In genomic region chr11:79437981-79438630, GRCh38 we compare ENCODE assay signal across 8 cellular contexts. TPM values are rescaled to one million over a fixed set of nuclear protein-coding genes. Genes with fewer than 3 reads are reported as not detected.
DNase-seq lines count a peak whose midpoint lies in the region; ATAC-seq, FAIRE-seq and TF ChIP-seq lines count a peak whose summit lies in the region.

No MANE protein-coding gene starts in this region.

- no peaks in the 10 kb centered on the region for H4K20me1 ChIP-seq in GM23248 (ENCODE audit: insufficient read depth)

- H3K9me3 Mint-ChIP-seq in progenitor cell of endocrine pancreas (ENCODE audit: low read depth), result no peaks in the 10 kb centered on the region

- H3K4me1 Mint-ChIP-seq in progenitor cell of endocrine pancreas (ENCODE audit: low read depth), result peaks cover 53% of the 10 kb centered on the region

- no peaks in the 10 kb centered on the region for H3K79me2 ChIP-seq in GM23248 (ENCODE audit: insufficient read depth)

- in situ Hi-C loops in GM23248 (cut with MboI), result no loop called here

- DNase-seq in GM23248 (peak; percentile 38), RPMI7951 (ENCODE audit: low read depth) (peak; percentile 72), fibroblast of peridontal ligament (ENCODE audit: extremely low read depth) (peak; percentile 53), progenitor cell of endocrine pancreas (ENCODE audit: low spot score, unreplicated experiment) (no peak), D721Med (ENCODE audit: insufficient read length, low spot score) (no peak), OCI-M1 (lab: John Stamatoyannopoulos, UW) (no peak), NCI-H128 (lab: John Stamatoyannopoulos, UW; ENCODE audit: unreplicated experiment) (no peak)

- H3K27ac Mint-ChIP-seq in progenitor cell of endocrine pancreas, result peak overlapping the region; percentile 96

- no peak overlapping the region for H3K9ac ChIP-seq in GM23248

- peak overlapping the region; percentile 86 for H3K4me2 ChIP-seq in GM23248 (ENCODE audit: unreplicated experiment)

- peak overlapping the region; percentile 74 for H2AFZ ChIP-seq in GM23248

- FAIRE-seq in D721Med (lab: Jason Lieb, UNC), result no peak

- H3K4me3 ChIP-seq in GM23248, result peak overlapping the region; percentile 69

- WGBS in GM23248 (ENCODE audit: low coverage in 1 of 2, low lambda C conversion rate in 2 of 2, missing lambda C conversion rate in 2 of 2), 2 experiments, result 3 to 4% methylated on average over 31 of the region's 31 CpGs

- no peaks in the 10 kb centered on the region for H3K36me3 ChIP-seq in GM23248 (ENCODE audit: low read depth)

- no peaks in the 10 kb centered on the region for H3K9me3 ChIP-seq in GM23248 (ENCODE audit: low read depth)

- peaks cover 16% of the 10 kb centered on the region for H3K27me3 Mint-ChIP-seq in progenitor cell of endocrine pancreas

- H3K36me3 Mint-ChIP-seq in progenitor cell of endocrine pancreas (ENCODE audit: insufficient read depth), result no peaks in the 10 kb centered on the region

- H3K9me2 ChIP-seq in GM23248 (ENCODE audit: insufficient read depth), result no peaks in the 10 kb centered on the region

- ATAC-seq in HG02571 (IDR thresholded peaks at IDR 0.05; ENCODE audit: unreplicated experiment), result no peak

- no peaks in the 10 kb centered on the region; the same call in 1 of the 2 replicates for H3K4me1 ChIP-seq in GM23248 (ENCODE audit: insufficient read depth)

- H3F3A ChIP-seq in GM23248 (ENCODE audit: insufficient read depth), result no peaks in the 10 kb centered on the region

- H3K4me3 Mint-ChIP-seq in progenitor cell of endocrine pancreas (ENCODE audit: low read depth), result peak overlapping the region; percentile 87

- TF ChIP-seq CTCF in progenitor cell of endocrine pancreas (IDR thresholded peaks at IDR 0.05; ENCODE audit: unreplicated experiment) (no peak), D721Med (IDR thresholded peaks at IDR 0.05; ENCODE audit: insufficient read depth, missing control alignments) (no peak)

- peaks cover 62% of the 10 kb centered on the region for H3K27me3 ChIP-seq in GM23248 (replicated peaks; ENCODE audit: insufficient read depth)

- no peak overlapping the region for H3K27ac ChIP-seq in GM23248

RNA-seq across cellular contexts. Expression of gene TENM4, which starts 2.7 kb away (rescaled TPM):
- 0.11 and 0.25 TPM in 2 replicates for total RNA-seq in GM23248 (2014; rRNA removed; shearing (Covaris generic))
- polyA plus RNA-seq in GM23248 (2016; fragmentation: Nextera tagmentation; extraction: Ambion mirVana), result 0.48 TPM in 2 replicates
- 25.1 and 27.8 TPM in 2 replicates for total RNA-seq in RPMI7951 (2014; rRNA removed; shearing (Covaris generic))
- 105 and 117 TPM in 2 replicates for total RNA-seq in progenitor cell of endocrine pancreas

Comparison
In these comparisons a context has a peak if more than half of its experiments do, and no peak if none do; other contexts are left out.
1. DNase-seq: peak in GM23248 (single experiment), RPMI7951 (single experiment) and fibroblast of peridontal ligament (single experiment); none in progenitor cell of endocrine pancreas (single experiment), D721Med (single experiment), OCI-M1 (single experiment) and NCI-H128 (single experiment).
2. RNA of gene TENM4, which starts 2.7 kb away (total RNA-seq): 105 to 117 TPM in progenitor cell of endocrine pancreas and 25.1 to 27.8 TPM in RPMI7951; 0.11 to 0.25 TPM in GM23248; every median in the first group is over 10 times any median in the second.